12 cellular contexts compared by ENCODE assay signal in genomic region chr2:240237609-240238151, GRCh38.
DNase-seq lines count a peak whose midpoint lies in the region; ATAC-seq, FAIRE-seq and TF ChIP-seq lines count a peak whose summit lies in the region.
"Had no signal": no experiment of that assay in that cellular context is flagged by ENCODE, and none has a peak within 500 bp of the region (broad histone marks: within the 10 kb centered on the region; RNA-seq: fewer than 3 reads in every experiment).

No MANE protein-coding gene starts in this region.

- no peaks in the 10 kb centered on the region for H3K4me1 ChIP-seq in small intestine (ENCODE audit: control insufficient read depth in 2 of 2, insufficient read depth in 1 of 2, low read depth in 1 of 2, low read length in 1 of 2)

- TF ChIP-seq CTCF in HFFc6 (IDR thresholded peaks at IDR 0.05) (no peak), VCaP (conservative IDR thresholded peaks at IDR 0.05) (no peak), fibroblast of villous mesenchyme (IDR thresholded peaks at IDR 0.05; ENCODE audit: insufficient read depth, low read depth, low read length) (no peak)
- no peak for TF ChIP-seq CTCF in CD4-positive, alpha-beta T cell (IDR thresholded peaks at IDR 0.05)

- H3K36me3 ChIP-seq in small intestine (ENCODE audit: control insufficient read depth in 2 of 2, insufficient read depth in 2 of 2, low read length in 2 of 2) = no peaks in the 10 kb centered on the region

- H3K4me1 Mint-ChIP-seq in HFFc6 (ENCODE audit: low read depth) = peaks cover 18% of the 10 kb centered on the region
- no peaks in the 10 kb centered on the region for H3K4me1 Mint-ChIP-seq in activated CD4-positive, alpha-beta memory T cell treated with anti-CD3 and anti-CD28 coated beads for 36 hours (ENCODE audit: low read depth)
- no peaks in the 10 kb centered on the region for H3K4me1 Mint-ChIP-seq in CD4-positive, alpha-beta T cell (ENCODE audit: low read depth)

- no peaks in the 10 kb centered on the region; the same call in 1 of the 2 replicates for H3K9me3 Mint-ChIP-seq in HFFc6
- no peaks in the 10 kb centered on the region for H3K9me3 Mint-ChIP-seq in activated CD4-positive, alpha-beta memory T cell treated with anti-CD3 and anti-CD28 coated beads for 36 hours
- H3K9me3 Mint-ChIP-seq in CD4-positive, alpha-beta T cell = no peaks in the 10 kb centered on the region
- H3K9me3 Mint-ChIP-seq: activated naive CD4-positive, alpha-beta T cell treated with anti-CD3 and anti-CD28 coated beads for 36 hours had no signal

- peak overlapping the region; percentile 72 for H3K27ac ChIP-seq in VCaP
- no peak overlapping the region for H3K27ac ChIP-seq in CD4-positive, alpha-beta T cell (ENCODE audit: low read depth, low read length)
- H3K27ac ChIP-seq in small intestine (ENCODE audit: low read depth in 1 of 2, low read length in 1 of 2) = peak overlapping the region in 1 of 2 donors; percentile 32

- peaks cover 7% of the 10 kb centered on the region for H3K27me3 Mint-ChIP-seq in HFFc6 (ENCODE audit: insufficient read depth)
- peaks cover 7% of the 10 kb centered on the region for H3K27me3 Mint-ChIP-seq in activated CD4-positive, alpha-beta memory T cell treated with anti-CD3 and anti-CD28 coated beads for 36 hours
- H3K27me3 Mint-ChIP-seq in CD4-positive, alpha-beta T cell = peaks cover 10% of the 10 kb centered on the region

- no peak overlapping the region for H3K27ac Mint-ChIP-seq in HFFc6
- H3K27ac Mint-ChIP-seq in activated CD4-positive, alpha-beta memory T cell treated with anti-CD3 and anti-CD28 coated beads for 36 hours = no peak overlapping the region
- no peak overlapping the region for H3K27ac Mint-ChIP-seq in CD4-positive, alpha-beta T cell
- H3K27ac Mint-ChIP-seq: activated naive CD4-positive, alpha-beta T cell treated with anti-CD3 and anti-CD28 coated beads for 36 hours had no signal

- CTCF ChIA-PET in activated CD4-positive, alpha-beta memory T cell treated with anti-CD3 and anti-CD28 coated beads for 36 hours (lab: Charles Lee) = no interaction called here
- CTCF ChIA-PET in CD4-positive, alpha-beta T cell (lab: Charles Lee) = no interaction called here

- H3K4me3 ChIP-seq in fibroblast of villous mesenchyme (ENCODE audit: low read depth, low read length) = no peak overlapping the region
- H3K4me3 ChIP-seq in small intestine (ENCODE audit: low read depth in 1 of 2, low read length in 2 of 2) = no peak overlapping the region

- H3K36me3 Mint-ChIP-seq in HFFc6 (ENCODE audit: low read depth) = no peaks in the 10 kb centered on the region
- H3K36me3 Mint-ChIP-seq in activated CD4-positive, alpha-beta memory T cell treated with anti-CD3 and anti-CD28 coated beads for 36 hours = no peaks in the 10 kb centered on the region
- no peaks in the 10 kb centered on the region for H3K36me3 Mint-ChIP-seq in CD4-positive, alpha-beta T cell (ENCODE audit: low read depth)

- POLR2A ChIA-PET in activated CD4-positive, alpha-beta memory T cell treated with anti-CD3 and anti-CD28 coated beads for 36 hours (lab: Charles Lee) = no interaction called here
- POLR2A ChIA-PET in CD4-positive, alpha-beta T cell (lab: Charles Lee) = no interaction called here

- H3K27me3 ChIP-seq in CD4-positive, alpha-beta T cell (ENCODE audit: control insufficient read depth, insufficient read depth, low read length) = no peaks in the 10 kb centered on the region
- no peaks in the 10 kb centered on the region for H3K27me3 ChIP-seq in small intestine (ENCODE audit: control insufficient read depth in 2 of 2, insufficient read depth in 2 of 2, low read length in 2 of 2)

- intact Hi-C loops in activated CD4-positive, alpha-beta memory T cell treated with anti-CD3 and anti-CD28 coated beads for 36 hours (cut with micrococcal nuclease) = no loop called here
- intact Hi-C loops in CD4-positive, alpha-beta T cell (cut with DNase I, micrococcal nuclease) = no loop called here

- WGBS in small intestine, 3 donors = 54 to 60% (median 54%) methylated on average over 11 of the region's 11 CpGs

- peak; percentile 51 for DNase-seq in HFFc6
- DNase-seq in fibroblast of villous mesenchyme (ENCODE audit: low read depth) = peak; percentile 6
- peak; percentile 85 for DNase-seq in renal cortical epithelial cell (ENCODE audit: low read depth)
- DNase-seq in activated CD4-positive, alpha-beta memory T cell treated with anti-CD3 and anti-CD28 coated beads for 36 hours = no peak
- no peak for DNase-seq in CD4-positive, alpha-beta T cell
- no peak for DNase-seq in HuH-7.5 (ENCODE audit: low spot score)
- DNase-seq in small intestine = no peak
- DNase-seq: activated naive CD4-positive, alpha-beta T cell treated with anti-CD3 and anti-CD28 coated beads for 36 hours; foreskin melanocyte; GDM1; NCI-H526 treated with DMSO at 0.1 percent for 48 hours had no signal

- no peak for ATAC-seq in CD4-positive, alpha-beta T cell (ENCODE audit: poor library complexity)

- no peak for FAIRE-seq in small intestine (lab: Jason Lieb, UNC)

- no peaks in the 10 kb centered on the region for H3K9me3 ChIP-seq in CD4-positive, alpha-beta T cell (ENCODE audit: control insufficient read depth, low read length)
- H3K9me3 ChIP-seq in small intestine (ENCODE audit: control insufficient read depth, low read depth) = no peaks in the 10 kb centered on the region

- H3K4me3 Mint-ChIP-seq in HFFc6 = no peak overlapping the region
- H3K4me3 Mint-ChIP-seq in activated CD4-positive, alpha-beta memory T cell treated with anti-CD3 and anti-CD28 coated beads for 36 hours = no peak overlapping the region
- H3K4me3 Mint-ChIP-seq in CD4-positive, alpha-beta T cell = no peak overlapping the region
- H3K4me3 Mint-ChIP-seq: activated naive CD4-positive, alpha-beta T cell treated with anti-CD3 and anti-CD28 coated beads for 36 hours had no signal

Comparison
In these comparisons a context has a peak if more than half of its experiments do, and no peak if none do; other contexts are left out.
1. DNase-seq: peak in HFFc6 (single experiment), fibroblast of villous mesenchyme (single experiment) and renal cortical epithelial cell (single experiment); none in activated CD4-positive, alpha-beta memory T cell treated with anti-CD3 and anti-CD28 coated beads for 36 hours (single experiment), CD4-positive, alpha-beta T cell (0 of 10), HuH-7.5 (single experiment) and small intestine (single experiment).